In the genomic region with DNA sequence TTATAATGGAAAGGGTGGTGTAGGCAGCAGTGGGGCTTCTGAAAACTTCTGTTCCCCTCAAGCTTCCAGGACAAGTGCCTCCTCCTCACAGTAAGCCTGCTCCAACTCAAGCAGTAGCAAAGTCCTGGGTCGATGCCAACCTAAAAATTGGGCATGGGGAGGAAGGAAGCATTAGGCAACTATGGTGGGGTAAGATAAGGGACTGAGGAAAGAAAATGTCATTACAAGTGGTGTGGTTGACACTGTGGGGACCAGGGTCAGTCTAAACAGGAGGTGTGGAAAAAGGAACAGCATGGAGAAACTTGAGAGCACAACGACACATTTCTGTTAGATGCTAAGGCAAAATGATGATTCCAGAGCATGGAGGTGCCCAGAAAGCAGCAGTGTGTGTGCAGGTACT, we compare ENCODE assay signal across 34 cellular contexts. TPM values are rescaled to one million over a fixed set of nuclear protein-coding genes. Genes with fewer than 3 reads are reported as not detected.
"Had no signal": no experiment of that assay in that cellular context is flagged by ENCODE, and none has a peak within 500 bp of the region (broad histone marks: within the 10 kb centered on the region; RNA-seq: fewer than 3 reads in every experiment).

No MANE protein-coding gene starts in this region.

- H2AFZ ChIP-seq: parathyroid adenoma had no signal

- H3K27ac ChIP-seq: ascending aorta, coronary artery, dorsolateral prefrontal cortex, parathyroid adenoma, psoas muscle, sigmoid colon, stomach, tibial artery had no signal

- H3K27ac Mint-ChIP-seq: activated CD4-positive, alpha-beta memory T cell treated with anti-CD3 and anti-CD28 coated beads for 36 hours; activated CD4-positive, alpha-beta T cell treated with anti-CD3 and anti-CD28 coated beads, Interleukin-2, amount 10 ng/mL, durations not matched to agents 24 days and 14 days; activated naive CD4-positive, alpha-beta T cell treated with anti-CD3 and anti-CD28 coated beads, Interleukin-2, amount 10 ng/mL, durations not matched to agents 7 days and 5 days; activated naive CD8-positive, alpha-beta T cell treated with anti-CD3 and anti-CD28 coated beads, Interleukin-2, amount 10 ng/mL, durations not matched to agents 7 days and 5 days; activated T-helper 1 cell treated with anti-CD3 and anti-CD28 coated beads, Interleukin-12 subunit alpha, Interleukin-12 subunit beta, Interleukin-2, Interleukin-4 antibody, amounts not matched to agents 30 ng/mL and 10 ng/mL and 1 ng/mL, durations not matched to agents 14 hours and 24 hours and 36 hours; brain; memory B cell; stimulated activated effector memory CD8-positive, alpha-beta T cell treated with anti-CD3 and anti-CD28 coated beads, Interleukin-12 subunit alpha, Interleukin-12 subunit beta, amount 100 ng/mL, for 72 hours; T-helper 17 cell had no signal

- H3K36me3 ChIP-seq: ascending aorta, sigmoid colon, stomach, tibial artery had no signal

- H3K9ac ChIP-seq: parathyroid adenoma had no signal

- H3K4me1 ChIP-seq: ascending aorta, parathyroid adenoma, psoas muscle, sigmoid colon, stomach, tibial artery had no signal

- H3K27me3 ChIP-seq: ascending aorta, sigmoid colon, tibial artery had no signal

- H3K9me3 Mint-ChIP-seq: activated CD4-positive, alpha-beta memory T cell treated with anti-CD3 and anti-CD28 coated beads for 36 hours; activated CD4-positive, alpha-beta T cell treated with anti-CD3 and anti-CD28 coated beads, Interleukin-2, amount 10 ng/mL, durations not matched to agents 24 days and 14 days; activated naive CD4-positive, alpha-beta T cell treated with anti-CD3 and anti-CD28 coated beads, Interleukin-2, amount 10 ng/mL, durations not matched to agents 7 days and 5 days; activated naive CD8-positive, alpha-beta T cell treated with anti-CD3 and anti-CD28 coated beads, Interleukin-2, amount 10 ng/mL, durations not matched to agents 7 days and 5 days; activated T-helper 1 cell treated with anti-CD3 and anti-CD28 coated beads, Interleukin-12 subunit alpha, Interleukin-12 subunit beta, Interleukin-2, Interleukin-4 antibody, amounts not matched to agents 30 ng/mL and 10 ng/mL and 1 ng/mL, durations not matched to agents 14 hours and 24 hours and 36 hours; brain; memory B cell; naive thymus-derived CD8-positive, alpha-beta T cell; neural crest cell; stimulated activated effector memory CD8-positive, alpha-beta T cell treated with anti-CD3 and anti-CD28 coated beads, Interleukin-12 subunit alpha, Interleukin-12 subunit beta, amount 100 ng/mL, for 72 hours had no signal

- H3K9me3 ChIP-seq: ascending aorta, psoas muscle, sigmoid colon, stomach, tibial artery had no signal

- DNase-seq: activated CD4-positive, alpha-beta memory T cell treated with anti-CD3 and anti-CD28 coated beads for 36 hours; activated CD4-positive, alpha-beta T cell treated with anti-CD3 and anti-CD28 coated beads, Interleukin-2, amount 10 ng/mL, durations not matched to agents 24 days and 14 days; activated CD4-positive, CD25-positive, alpha-beta regulatory T cell treated with anti-CD3 and anti-CD28 coated beads, Interleukin-2, amount 50 U/mL, for 72 hours; activated CD8-positive, alpha-beta memory T cell treated with anti-CD3 and anti-CD28 coated beads, Interleukin-2, amount 50 U/mL, for 4 hours; activated effector memory CD4-positive, alpha-beta T cell treated with anti-CD3 and anti-CD28 coated beads, Interleukin-2, amount 50 U/mL, for 16 hours; activated naive CD4-positive, alpha-beta T cell treated with anti-CD3 and anti-CD28 coated beads, Interleukin-2, amount 10 ng/mL, durations not matched to agents 7 days and 5 days; activated naive CD8-positive, alpha-beta T cell treated with anti-CD3 and anti-CD28 coated beads, Interleukin-2, amount 10 ng/mL, durations not matched to agents 7 days and 5 days; activated T-cell treated with anti-CD3 and anti-CD28 coated beads, Interleukin-2, amount 50 U/mL, for 1 hour; dorsolateral prefrontal cortex; effector memory CD4-positive, alpha-beta T cell; hippocampal formation; kidney; left colon; midbrain; naive thymus-derived CD8-positive, alpha-beta T cell; occipital lobe; psoas muscle; sigmoid colon; small intestine; stimulated activated CD4-positive, alpha-beta T cell treated with anti-CD3 and anti-CD28 coated beads, Interleukin-4, amount 100 ng/mL, for 24 hours; stomach; T-helper 17 cell; tibial artery had no signal

- H3K36me3 Mint-ChIP-seq: activated CD4-positive, alpha-beta memory T cell treated with anti-CD3 and anti-CD28 coated beads for 36 hours; activated naive CD4-positive, alpha-beta T cell treated with anti-CD3 and anti-CD28 coated beads, Interleukin-2, amount 10 ng/mL, durations not matched to agents 7 days and 5 days; activated naive CD8-positive, alpha-beta T cell treated with anti-CD3 and anti-CD28 coated beads, Interleukin-2, amount 10 ng/mL, durations not matched to agents 7 days and 5 days; brain; memory B cell; naive thymus-derived CD8-positive, alpha-beta T cell; stimulated activated effector memory CD8-positive, alpha-beta T cell treated with anti-CD3 and anti-CD28 coated beads, Interleukin-12 subunit alpha, Interleukin-12 subunit beta, amount 100 ng/mL, for 72 hours had no signal

- H3K4me1 Mint-ChIP-seq: activated CD4-positive, alpha-beta T cell treated with anti-CD3 and anti-CD28 coated beads, Interleukin-2, amount 10 ng/mL, durations not matched to agents 24 days and 14 days; activated naive CD4-positive, alpha-beta T cell treated with anti-CD3 and anti-CD28 coated beads, Interleukin-2, amount 10 ng/mL, durations not matched to agents 7 days and 5 days; activated naive CD8-positive, alpha-beta T cell treated with anti-CD3 and anti-CD28 coated beads, Interleukin-2, amount 10 ng/mL, durations not matched to agents 7 days and 5 days; brain; memory B cell; naive thymus-derived CD8-positive, alpha-beta T cell; stimulated activated effector memory CD8-positive, alpha-beta T cell treated with anti-CD3 and anti-CD28 coated beads, Interleukin-12 subunit alpha, Interleukin-12 subunit beta, amount 100 ng/mL, for 72 hours; T-helper 17 cell had no signal

- H3K4me3 ChIP-seq: ascending aorta, coronary artery, dorsolateral prefrontal cortex, psoas muscle, sigmoid colon, stomach, tibial artery had no signal

- H3K4me3 Mint-ChIP-seq: activated CD4-positive, alpha-beta memory T cell treated with anti-CD3 and anti-CD28 coated beads for 36 hours; activated CD4-positive, alpha-beta T cell treated with anti-CD3 and anti-CD28 coated beads, Interleukin-2, amount 10 ng/mL, durations not matched to agents 24 days and 14 days; activated naive CD4-positive, alpha-beta T cell treated with anti-CD3 and anti-CD28 coated beads, Interleukin-2, amount 10 ng/mL, durations not matched to agents 7 days and 5 days; activated naive CD8-positive, alpha-beta T cell treated with anti-CD3 and anti-CD28 coated beads, Interleukin-2, amount 10 ng/mL, durations not matched to agents 7 days and 5 days; activated T-helper 1 cell treated with anti-CD3 and anti-CD28 coated beads, Interleukin-12 subunit alpha, Interleukin-12 subunit beta, Interleukin-2, Interleukin-4 antibody, amounts not matched to agents 30 ng/mL and 10 ng/mL and 1 ng/mL, durations not matched to agents 14 hours and 24 hours and 36 hours; brain; memory B cell; naive thymus-derived CD8-positive, alpha-beta T cell; neural crest cell; stimulated activated effector memory CD8-positive, alpha-beta T cell treated with anti-CD3 and anti-CD28 coated beads, Interleukin-12 subunit alpha, Interleukin-12 subunit beta, amount 100 ng/mL, for 72 hours; T-helper 17 cell had no signal

- H3K79me2 ChIP-seq: parathyroid adenoma had no signal

- ATAC-seq: left colon; naive thymus-derived CD8-positive, alpha-beta T cell; psoas muscle; stimulated activated effector memory CD8-positive, alpha-beta T cell treated with anti-CD3 and anti-CD28 coated beads, Interleukin-12 subunit alpha, Interleukin-12 subunit beta, amount 100 ng/mL, for 72 hours; T-helper 17 cell had no signal

RNA-seq across cellular contexts. Expression of gene WIF1, which starts 34.9 kb away (rescaled TPM):
- total RNA-seq: activated CD4-positive, alpha-beta T cell treated with anti-CD3 and anti-CD28 coated beads, Interleukin-2, amount 10 ng/mL, durations not matched to agents 24 days and 14 days; activated CD8-positive, alpha-beta memory T cell treated with anti-CD3 and anti-CD28 coated beads for 36 hours; activated naive CD8-positive, alpha-beta T cell treated with anti-CD3 and anti-CD28 coated beads, Interleukin-2, amount 10 ng/mL, durations not matched to agents 7 days and 5 days; activated T-helper 1 cell treated with anti-CD3 and anti-CD28 coated beads, Interleukin-12 subunit alpha, Interleukin-12 subunit beta, Interleukin-2, Interleukin-4 antibody, amounts not matched to agents 30 ng/mL and 10 ng/mL and 1 ng/mL, durations not matched to agents 14 hours and 24 hours and 36 hours; ascending aorta; epithelial cell of proximal tubule; kidney; liver; naive thymus-derived CD8-positive, alpha-beta T cell; neural crest cell; psoas muscle; sigmoid colon; T-helper 17 cell had no signal
- polyA plus RNA-seq: liver; naive thymus-derived CD8-positive, alpha-beta T cell had no signal
